ENCODE assay signal across 15 cellular contexts in the genomic region with DNA sequence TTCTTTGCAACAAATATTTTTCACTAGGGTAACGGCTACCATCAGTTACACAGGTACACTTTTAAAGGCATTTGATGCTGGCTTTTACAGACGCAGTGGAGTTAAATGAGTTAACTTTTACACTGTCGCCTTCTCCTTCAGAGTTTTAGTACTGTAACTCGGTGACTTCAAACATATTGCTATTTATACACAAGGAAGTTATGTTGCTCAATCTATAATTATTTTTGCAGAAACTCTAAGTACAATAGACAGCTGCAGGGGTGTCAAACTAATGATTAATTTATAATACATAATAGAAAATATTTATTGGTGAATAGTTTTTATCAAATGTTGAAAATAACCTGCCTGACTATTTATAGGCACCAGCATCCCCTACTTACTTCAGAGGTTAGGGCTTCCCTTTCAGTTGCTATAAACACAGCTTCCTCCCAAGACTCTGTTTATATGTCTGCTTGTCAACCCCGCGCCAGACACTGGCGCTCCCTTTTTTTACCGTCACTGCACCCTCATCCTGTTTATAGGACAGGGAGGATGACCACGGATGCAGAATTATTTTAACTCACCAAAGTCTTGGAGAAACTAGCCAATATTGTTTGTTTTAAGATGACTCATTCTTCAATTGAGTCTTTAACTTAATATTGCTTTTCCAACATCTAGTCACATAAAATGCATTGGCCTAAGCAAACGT.
DNase-seq lines count a peak whose midpoint lies in the region; TF ChIP-seq lines count a peak whose summit lies in the region.
"Had no signal": no experiment of that assay in that cellular context is flagged by ENCODE, and none has a peak within 500 bp of the region (broad histone marks: within the 10 kb centered on the region; RNA-seq: fewer than 3 reads in every experiment).

No MANE protein-coding gene starts in this region.

- H3K27me3 ChIP-seq in AG04450 (ENCODE audit: control insufficient read depth, insufficient read depth, low read length) (no peaks in the 10 kb centered on the region), adipocyte (replicated peaks; ENCODE audit: control insufficient read depth, insufficient read depth, low read length) (no peaks in the 10 kb centered on the region), PC-9 (ENCODE audit: insufficient read depth, low read depth) (no peaks in the 10 kb centered on the region), prostate gland (replicated peaks; ENCODE audit: insufficient read depth) (no peaks in the 10 kb centered on the region)
- H3K27me3 ChIP-seq: ovary had no signal

- TF ChIP-seq POLR2A in prostate gland (IDR thresholded peaks at IDR 0.05): no peak

- H3K79me2 ChIP-seq in PC-9 (ENCODE audit: low read depth): no peaks in the 10 kb centered on the region

- H3K4me2 ChIP-seq in PC-9: no peak overlapping the region
- H3K4me2 ChIP-seq: KMS-11 had no signal

- BruUV-seq in PC-9 (replicated peaks; lab: Mats Ljungman, UMichigan): no TSS peak

- H3K9ac ChIP-seq in adipocyte (ENCODE audit: low read length): no peak overlapping the region
- H3K9ac ChIP-seq: KMS-11 had no signal

- in situ Hi-C loops in GM13977 (cut with MboI; ENCODE audit: low pct_unique_long_range_greater_than_20kb, low sequenced_read_pairs, unreplicated experiment): no loop called here

- H2AFZ ChIP-seq in PC-9: no peak overlapping the region

- POLR2A ChIA-PET in AG04450 (lab: Yijun Ruan, JAX): interaction anchor here (0.8 to 1.0 kb wide), 3 partner anchors 49 to 302 kb away, joined by 3 read pairs; no protein-coding TSS in a partner anchor
- POLR2A ChIA-PET in PC-9 (lab: Charles Lee; ENCODE audit: unreplicated experiment): no interaction called here

- intact Hi-C loops in PC-9 (cut with micrococcal nuclease; ENCODE audit: unreplicated experiment) (no loop called here), prostate gland (cut with DNase I) (no loop called here)

- H3F3A ChIP-seq in PC-9 (ENCODE audit: insufficient read depth, low read depth): no peaks in the 10 kb centered on the region

- peak; percentile 59 for DNase-seq in AG04450 (ENCODE audit: low read depth, low spot score)
- peak; percentile 17 for DNase-seq in HT1080 (ENCODE audit: low read depth)
- peak; percentile 37 for DNase-seq in adipocyte (ENCODE audit: low read depth)
- peak; percentile 22 for DNase-seq in hepatic stellate cell (ENCODE audit: low spot score)
- DNase-seq in PC-9: no peak
- DNase-seq in amygdala (lab: John Stamatoyannopoulos, UW): no peak
- no peak for DNase-seq in GM13977 (ENCODE audit: low spot score)
- no peak for DNase-seq in prostate gland (ENCODE audit: low spot score)
- DNase-seq: activated naive CD4-positive, alpha-beta T cell treated with anti-CD3 and anti-CD28 coated beads for 36 hours; AML-193; cerebellar nuclear complex; NCI-H2081; ovary had no signal

- WGBS in prostate gland: 29% methylated on average over 10 of the region's 10 CpGs

- no peaks in the 10 kb centered on the region; the same call in 1 of the 2 replicates for H3K9me2 ChIP-seq in PC-9 (ENCODE audit: insufficient read depth)

- H3K27ac ChIP-seq in AG04450 (ENCODE audit: low read depth, low read length) (no peak overlapping the region), PC-9 (no peak overlapping the region), prostate gland (no peak overlapping the region)
- H3K27ac ChIP-seq: KMS-11 had no signal

- no peak overlapping the region for H3K4me3 ChIP-seq in AG04450 (ENCODE audit: low read depth, low read length)
- no peak overlapping the region for H3K4me3 ChIP-seq in adipocyte (ENCODE audit: low read length)
- H3K4me3 ChIP-seq in PC-9: no peak overlapping the region
- H3K4me3 ChIP-seq in prostate gland: no peak overlapping the region
- H3K4me3 ChIP-seq: ovary, SK-N-MC had no signal

- no peaks in the 10 kb centered on the region for H3K36me3 ChIP-seq in adipocyte (ENCODE audit: control insufficient read depth, insufficient read depth, low read length, severe bottlenecking)
- no peaks in the 10 kb centered on the region for H3K36me3 ChIP-seq in PC-9 (ENCODE audit: low read depth)
- H3K36me3 ChIP-seq in prostate gland: no peaks in the 10 kb centered on the region
- H3K36me3 ChIP-seq: ovary had no signal

- H4K20me1 ChIP-seq in PC-9 (ENCODE audit: insufficient read depth): no peaks in the 10 kb centered on the region

- H3K9me3 ChIP-seq in AG04450 (ENCODE audit: control insufficient read depth, insufficient read depth, low read length) (no peaks in the 10 kb centered on the region), adipocyte (ENCODE audit: control insufficient read depth, low read length) (no peaks in the 10 kb centered on the region), PC-9 (ENCODE audit: insufficient read depth, low read depth) (0 out of 2 replicates have a peak, but pooled peaks cover 7% of the 10 kb centered on the region), prostate gland (no peaks in the 10 kb centered on the region)
- H3K9me3 ChIP-seq: ovary had no signal

- CTCF ChIA-PET in AG04450 (lab: Charles Lee) (interaction anchor here (1.0 kb wide), 1 partner anchor 97 kb away, joined by 3 read pairs; no protein-coding TSS in a partner anchor), PC-9 (lab: Charles Lee) (no interaction called here)

- peaks cover 32% of the 10 kb centered on the region for H3K4me1 ChIP-seq in adipocyte (ENCODE audit: control insufficient read depth, insufficient read depth, low read length)
- no peaks in the 10 kb centered on the region for H3K4me1 ChIP-seq in PC-9 (replicated peaks; ENCODE audit: insufficient read depth)
- H3K4me1 ChIP-seq in prostate gland (replicated peaks): no peaks in the 10 kb centered on the region

- TF ChIP-seq CTCF in AG04450 (IDR thresholded peaks at IDR 0.05; ENCODE audit: low read depth, low read length) (no peak), PC-9 (conservative IDR thresholded peaks at IDR 0.05) (no peak), GM13977 (IDR thresholded peaks at IDR 0.05; ENCODE audit: extremely low read depth, insufficient read depth, missing control alignments) (no peak), prostate gland (IDR thresholded peaks at IDR 0.05) (no peak)

Comparison
In these comparisons a context has a peak if more than half of its experiments do, and no peak if none do; other contexts are left out.
1. DNase-seq: peak in AG04450 (single experiment), HT1080 (single experiment), adipocyte (single experiment) and hepatic stellate cell (single experiment); none in PC-9 (0 of 2), amygdala (0 of 56), GM13977 (single experiment) and prostate gland (single experiment).